ENCODE assay signal across 24 cellular contexts in the genomic region with DNA sequence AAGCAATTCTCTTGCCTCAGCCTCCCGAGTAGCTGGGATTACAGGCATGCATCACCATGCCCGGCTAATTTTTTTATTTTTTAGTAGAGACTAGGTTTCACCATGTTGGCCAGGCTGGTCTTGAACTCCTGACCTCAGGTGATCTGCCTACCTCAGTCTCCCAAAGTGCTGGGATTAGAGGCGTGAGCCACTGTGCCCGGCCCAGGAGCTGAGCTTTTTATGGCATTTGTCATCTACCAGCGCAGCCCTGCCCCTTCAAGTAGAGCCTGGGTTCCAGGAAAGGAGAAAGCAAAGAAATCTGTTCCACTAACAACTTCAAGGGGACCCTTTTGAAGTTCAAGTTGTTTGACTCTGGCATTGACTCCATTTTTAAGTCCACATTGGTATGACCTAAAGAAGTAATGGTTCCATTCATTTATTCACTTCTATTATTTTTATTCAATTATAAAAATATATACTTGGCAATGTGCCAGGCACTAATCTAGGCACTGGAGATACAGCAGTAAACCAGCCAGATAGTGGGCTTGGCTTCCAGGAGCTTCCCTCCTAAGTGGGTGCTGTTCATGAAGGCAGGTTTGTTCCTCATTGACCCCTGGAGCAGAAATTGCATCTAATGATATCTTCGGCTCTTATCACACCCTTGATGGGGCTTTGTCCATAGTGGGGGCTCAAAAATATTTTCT. TPM values are rescaled to one million over a fixed set of nuclear protein-coding genes. Genes with fewer than 3 reads are reported as not detected.
DNase-seq lines count a peak whose midpoint lies in the region; ATAC-seq, FAIRE-seq and TF ChIP-seq lines count a peak whose summit lies in the region.
"Had no signal": no experiment of that assay in that cellular context is flagged by ENCODE, and none has a peak within 500 bp of the region (broad histone marks: within the 10 kb centered on the region; RNA-seq: fewer than 3 reads in every experiment).

No MANE protein-coding gene starts in this region.

- no peaks in the 10 kb centered on the region for H3K36me3 ChIP-seq in K562 (ENCODE audit: control insufficient read depth, insufficient read depth, low read length)
- H3K36me3 ChIP-seq in lower lobe of right lung: no peaks in the 10 kb centered on the region
- H3K36me3 ChIP-seq: BLaER1, HAP-1 had no signal

- BruUV-seq in K562 (replicated peaks; lab: Mats Ljungman, UMichigan): no TSS peak

- peaks cover 22% of the 10 kb centered on the region for H3K27me3 Mint-ChIP-seq in progenitor cell of endocrine pancreas

- POLR2A ChIA-PET in K562 (lab: Yijun Ruan, JAX): no interaction called here

- no peak overlapping the region for H3K4me3 Mint-ChIP-seq in progenitor cell of endocrine pancreas (ENCODE audit: low read depth)
- H3K4me3 Mint-ChIP-seq: CD14-positive monocyte; CD4-positive, alpha-beta memory T cell had no signal

- in situ Hi-C loops in K562 (cut with MboI): no loop called here

- H3K9me3 Mint-ChIP-seq in progenitor cell of endocrine pancreas (ENCODE audit: low read depth): peaks cover 3% of the 10 kb centered on the region
- H3K9me3 Mint-ChIP-seq: CD4-positive, alpha-beta memory T cell had no signal

- TF ChIP-seq CTCF in K562 (IDR thresholded peaks at IDR 0.05 in 2 of 3, conservative IDR thresholded peaks at IDR 0.05 in 1 of 3; ENCODE audit: insufficient read depth in 2 of 3, low read depth in 1 of 3, low read length in 3 of 3) (no peak), lower lobe of right lung (IDR thresholded peaks at IDR 0.05) (no peak), progenitor cell of endocrine pancreas (IDR thresholded peaks at IDR 0.05; ENCODE audit: unreplicated experiment) (no peak)

- H3K4me1 ChIP-seq in K562 (replicated peaks in 1 of 2; ENCODE audit: control insufficient read depth in 2 of 2, insufficient read depth in 2 of 2, low read length in 2 of 2): peaks cover 7 to 11% of the 10 kb centered on the region in 2 experiments; a peak in 3 of 5 replicates
- H3K4me1 ChIP-seq in lower lobe of right lung: peaks cover 60% of the 10 kb centered on the region
- H3K4me1 ChIP-seq: HAP-1 had no signal

- H3K9me3 ChIP-seq in K562 (replicated peaks; ENCODE audit: control insufficient read depth, insufficient read depth, low read depth, low read length) (no peaks in the 10 kb centered on the region), lower lobe of right lung (no peaks in the 10 kb centered on the region)
- H3K9me3 ChIP-seq: BLaER1, HAP-1 had no signal

- H3K4me3 ChIP-seq in K562: no peak overlapping the region
- no peak overlapping the region for H3K4me3 ChIP-seq in lower lobe of right lung
- H3K4me3 ChIP-seq: BLaER1, GM23248, HAP-1 had no signal

- H3K4me1 Mint-ChIP-seq in progenitor cell of endocrine pancreas (ENCODE audit: low read depth): no peaks in the 10 kb centered on the region

- no peaks in the 10 kb centered on the region for H3K36me3 Mint-ChIP-seq in progenitor cell of endocrine pancreas (ENCODE audit: insufficient read depth)
- H3K36me3 Mint-ChIP-seq: CD4-positive, alpha-beta memory T cell had no signal

- ATAC-seq in K562 (no peak), lower lobe of right lung (no peak)

- peak; percentile 12 for DNase-seq in activated CD4-positive, CD25-positive, alpha-beta regulatory T cell treated with anti-CD3 and anti-CD28 coated beads, Interleukin-2, amount 50 U/mL, for 72 hours
- DNase-seq in activated CD4-positive, CD25-positive, alpha-beta regulatory T cell (lab: John Stamatoyannopoulos, UW): no peak
- DNase-seq in K562 (ENCODE audit: extremely low read depth in 1 of 4, low spot score in 3 of 4): no peak
- no peak for DNase-seq in lower lobe of right lung
- no peak for DNase-seq in progenitor cell of endocrine pancreas (ENCODE audit: low spot score, unreplicated experiment)
- DNase-seq in DMS53 (lab: John Stamatoyannopoulos, UW): no peak
- no peak for DNase-seq in medulla oblongata (ENCODE audit: extremely low spot score)
- DNase-seq: 8988T; CD4-positive, alpha-beta memory T cell; DMS153; DND-41; EL; GM23248; IMR-90 had no signal

- intact Hi-C loops in K562 (cut with micrococcal nuclease) (loop anchor here (10.0 kb wide), 1 partner anchor 139 kb away; no protein-coding TSS in a partner anchor), lower lobe of right lung (cut with DNase I) (no loop called here)

- no peaks in the 10 kb centered on the region for H3K79me2 ChIP-seq in K562 (ENCODE audit: control insufficient read depth, insufficient read depth, low read length)

- TF ChIP-seq POLR2A in K562 (conservative IDR thresholded peaks at IDR 0.05): no peak

- H3K9ac ChIP-seq in K562 (ENCODE audit: insufficient read depth in 1 of 2, low read depth in 2 of 2, low read length in 2 of 2): no peak overlapping the region
- H3K9ac ChIP-seq: BLaER1, GM23248 had no signal

- no peak overlapping the region for H3K27ac Mint-ChIP-seq in progenitor cell of endocrine pancreas
- H3K27ac Mint-ChIP-seq: CD4-positive, alpha-beta memory T cell had no signal

- no peak overlapping the region for H2AFZ ChIP-seq in K562 (ENCODE audit: low read depth, low read length)
- H2AFZ ChIP-seq: GM23248 had no signal

- H3K4me2 ChIP-seq in K562 (ENCODE audit: insufficient read depth, low read length): no peak overlapping the region
- H3K4me2 ChIP-seq: BLaER1 had no signal

- no peaks in the 10 kb centered on the region for H3K9me1 ChIP-seq in K562 (ENCODE audit: control insufficient read depth, insufficient read depth, low read length)

- H3K27ac ChIP-seq in K562 (ENCODE audit: extremely low read depth, low read depth, low read length) (no peak overlapping the region), lower lobe of right lung (peak overlapping the region; percentile 77)
- H3K27ac ChIP-seq: BLaER1, GM23248 had no signal

- TF ChIP-seq EP300 in K562 (IDR thresholded peaks at IDR 0.05; ENCODE audit: low read length): no peak

- CTCF ChIA-PET in K562 (lab: Yijun Ruan, JAX; ENCODE audit: low intra/inter-chr PET ratio): no interaction called here

- TF ChIP-seq RAD21 in K562 (CRISPR knock-in tag; conservative IDR thresholded peaks at IDR 0.05 in 1 of 2, IDR thresholded peaks at IDR 0.05 in 1 of 2): no peak

- H3K27me3 ChIP-seq in K562 (ENCODE audit: control insufficient read depth in 2 of 2, insufficient read depth in 2 of 2, low read length in 2 of 2): peaks cover 16 to 44% of the 10 kb centered on the region in 2 experiments; a peak in 4 of 5 replicates
- H3K27me3 ChIP-seq in lower lobe of right lung (ENCODE audit: low read depth): no peaks in the 10 kb centered on the region
- H3K27me3 ChIP-seq: BLaER1 had no signal

- FAIRE-seq in K562 (lab: Jason Lieb, UNC): no peak
- FAIRE-seq: GM12891, GM19239 had no signal

- peaks cover 7% of the 10 kb centered on the region for H4K20me1 ChIP-seq in K562 (replicated peaks; ENCODE audit: control insufficient read depth, insufficient read depth, low read length)
- H4K20me1 ChIP-seq: BLaER1 had no signal

- WGBS in K562 (ENCODE audit: insufficient coverage, low coverage, missing lambda C conversion rate): 2% methylated on average over 6 of the region's 6 CpGs

TF ChIP-seq in K562, 482 proteins besides CTCF, POLR2A, EP300 and RAD21 (continues in another document):
- no peak for TF ChIP-seq CSDE1 (IDR thresholded peaks at IDR 0.05)
- TF ChIP-seq HNRNPK (IDR thresholded peaks at IDR 0.05; ENCODE audit: low read depth, low read length, poor library complexity, severe bottlenecking): no peak
- peak; percentile 97 for TF ChIP-seq NFIC (IDR thresholded peaks at IDR 0.05)
- TF ChIP-seq ZNF764 (CRISPR knock-in tag; IDR thresholded peaks at IDR 0.05; ENCODE audit: low read depth): no peak

RNA-seq across cellular contexts. Expression of gene SFTPB, which starts 8.0 kb away (rescaled TPM):
- not detected in 2 replicates for total RNA-seq in K562 (2011; cell fraction: chromatin; rRNA removed; ENCODE audit: low replicate concordance)
- not detected in 2 replicates for total RNA-seq in K562 (2011; cell fraction: nucleolus; rRNA removed)
- not detected in 2 replicates for total RNA-seq in K562 (2011; cell fraction: nucleoplasm; rRNA removed)
- total RNA-seq in K562 (2014; rRNA removed) (not detected in 2 replicates), K562 (2014; rRNA removed; fragmentation: Illumina TruSeq; extraction: Trizol) (not detected in 2 replicates), K562 (2015; rRNA removed; fragmentation: Illumina TruSeq; extraction: Trizol) (not detected in 2 replicates), K562 (2021) (7.0 and 8.5 TPM in 2 replicates), lower lobe of right lung (12,584 TPM), progenitor cell of endocrine pancreas (not detected in 2 replicates)
- polyA plus RNA-seq in K562 (2011; rRNA removed) (not detected in 2 replicates), K562 (2014; fragmentation: Illumina TruSeq; extraction: Trizol) (not detected in 2 replicates), K562 (2014; fragmentation: Nextera tagmentation; extraction: Ambion mirVana) (under 1 TPM in 1 of 2 experiments, not detected in 1; 0.03 TPM), K562 (2014; rRNA removed) (not detected in 2 replicates)
- polyA plus RNA-seq in K562 (2011; cell fraction: cytosol; rRNA removed): not detected in 2 replicates
- polyA plus RNA-seq in K562 (2011; cell fraction: nucleus; rRNA removed): not detected in 2 replicates
- not detected in 2 replicates for polyA plus RNA-seq in K562 (2012)
- not detected in 2 replicates for polyA minus RNA-seq in K562 (2011; rRNA and poly(A)+ RNA removed)
- not detected in 2 replicates for polyA minus RNA-seq in K562 (2011; cell fraction: cytosol; rRNA and poly(A)+ RNA removed)
- polyA minus RNA-seq in K562 (2011; cell fraction: nucleus; rRNA and poly(A)+ RNA removed): not detected in 2 replicates
- total RNA-seq: A673; CD4-positive, alpha-beta memory T cell; G401; GM23248; H4; HT1080; IMR-90 had no signal
- polyA plus RNA-seq: AG04450; CD4-positive, alpha-beta memory T cell; GM23248; IMR-90 had no signal

RNA-seq across cellular contexts. Expression of gene GNLY, which starts 18.2 kb away (rescaled TPM):
- total RNA-seq in K562 (2011; cell fraction: chromatin; rRNA removed; ENCODE audit: low replicate concordance): 0.21 TPM in 1 of 2 replicates, not detected in the other
- not detected in 2 replicates for total RNA-seq in K562 (2011; cell fraction: nucleolus; rRNA removed)
- 0.99 TPM in 1 of 2 replicates, not detected in the other for total RNA-seq in K562 (2011; cell fraction: nucleoplasm; rRNA removed)
- total RNA-seq in K562 (2014; rRNA removed) (not detected in 2 replicates), K562 (2014; rRNA removed; fragmentation: Illumina TruSeq; extraction: Trizol) (not detected in 2 replicates), K562 (2015; rRNA removed; fragmentation: Illumina TruSeq; extraction: Trizol) (not detected in 2 replicates), K562 (2021) (not detected in 2 replicates), lower lobe of right lung (21.5 TPM), progenitor cell of endocrine pancreas (not detected in 2 replicates)
- polyA plus RNA-seq in K562 (2011; rRNA removed) (not detected in 2 replicates), K562 (2014; fragmentation: Illumina TruSeq; extraction: Trizol) (not detected in 2 replicates), K562 (2014; fragmentation: Nextera tagmentation; extraction: Ambion mirVana) (not detected), K562 (2014; rRNA removed) (not detected in 2 replicates)
- 0.03 TPM in 1 of 2 replicates, not detected in the other for polyA plus RNA-seq in K562 (2011; cell fraction: cytosol; rRNA removed)
- polyA plus RNA-seq in K562 (2011; cell fraction: nucleus; rRNA removed): 0.06 TPM in 1 of 2 replicates, not detected in the other
- 0.37 TPM in 1 of 2 replicates, not detected in the other for polyA plus RNA-seq in K562 (2012)
- not detected in 2 replicates for polyA minus RNA-seq in K562 (2011; rRNA and poly(A)+ RNA removed)
- polyA minus RNA-seq in K562 (2011; cell fraction: cytosol; rRNA and poly(A)+ RNA removed): not detected in 2 replicates
- not detected in 2 replicates for polyA minus RNA-seq in K562 (2011; cell fraction: nucleus; rRNA and poly(A)+ RNA removed)
- total RNA-seq: A673, G401, GM23248, H4, HT1080, IMR-90 had no signal
- polyA plus RNA-seq: AG04450, GM23248, IMR-90 had no signal

Comparison
In these comparisons a context has a peak if more than half of its experiments do, and no peak if none do; other contexts are left out.
1. RNA of gene SFTPB, which starts 8.0 kb away (total RNA-seq): 12,584 TPM in lower lobe of right lung (single experiment); 7.0 to 8.5 TPM in K562 and not detected in progenitor cell of endocrine pancreas; every median in the first group is over 1,000 times any median in the second.
2. RNA of gene GNLY, which starts 18.2 kb away (total RNA-seq): 21.5 TPM in lower lobe of right lung (single experiment); 0.21 to 0.99 TPM in K562 and not detected in progenitor cell of endocrine pancreas; every median in the first group is over 10 times any median in the second.